8 cellular contexts compared by ENCODE assay signal in genomic region chr17:44095647-44096496, GRCh38. TPM values are rescaled to one million over a fixed set of nuclear protein-coding genes. Genes with fewer than 3 reads are reported as not detected.
A peak's percentile ranks its signal among the peaks of the same experiment; 100 is the strongest.
DNase-seq lines count a peak whose midpoint lies in the region; ATAC-seq lines count a peak whose summit lies in the region.

No MANE protein-coding gene starts in this region.

- no peak overlapping the region for H3K4me3 Mint-ChIP-seq in activated naive CD8-positive, alpha-beta T cell treated with anti-CD3 and anti-CD28 coated beads for 36 hours

- intact Hi-C loops in head of caudate nucleus (cut with DNase I): no loop called here

- 11 to 16% methylated on average over 9 to 12 of the region's 12 CpGs for WGBS in GM23248 (ENCODE audit: low coverage in 1 of 2, low lambda C conversion rate in 2 of 2, missing lambda C conversion rate in 2 of 2), 2 experiments

- H3K9me3 Mint-ChIP-seq in activated naive CD8-positive, alpha-beta T cell treated with anti-CD3 and anti-CD28 coated beads for 36 hours: no peaks in the 10 kb centered on the region

- peaks cover 60% of the 10 kb centered on the region for H3K79me2 ChIP-seq in GM23248 (ENCODE audit: insufficient read depth)

- no peaks in the 10 kb centered on the region for H3K27me3 ChIP-seq in GM23248 (replicated peaks; ENCODE audit: insufficient read depth)

- peak overlapping the region; percentile 62 for H3K4me3 ChIP-seq in GM23248

- peak overlapping the region; percentile 70 for H3K4me2 ChIP-seq in GM23248 (ENCODE audit: unreplicated experiment)

- H3K4me1 ChIP-seq in GM23248 (ENCODE audit: insufficient read depth): peaks cover 36% of the 10 kb centered on the region

- peak overlapping the region; percentile 87 for H3K9ac ChIP-seq in GM23248

- in situ Hi-C loops in ACHN (cut with HindIII; ENCODE audit: low pct_ligation_motif_present, low pct_unique_long_range_greater_than_20kb, low sequenced_read_pairs) (no loop called here), GM23248 (cut with MboI) (no loop called here)

- no peaks in the 10 kb centered on the region for H3K36me3 ChIP-seq in GM23248 (ENCODE audit: low read depth)

- ATAC-seq in GM21737 (IDR thresholded peaks at IDR 0.05; ENCODE audit: unreplicated experiment) (no peak), HG02763 (IDR thresholded peaks at IDR 0.05; ENCODE audit: unreplicated experiment) (no peak)

- H3K27me3 Mint-ChIP-seq in activated naive CD8-positive, alpha-beta T cell treated with anti-CD3 and anti-CD28 coated beads for 36 hours: no peaks in the 10 kb centered on the region

- H4K20me1 ChIP-seq in GM23248 (ENCODE audit: insufficient read depth): no peaks in the 10 kb centered on the region

- no peaks in the 10 kb centered on the region for H3K9me2 ChIP-seq in GM23248 (ENCODE audit: insufficient read depth)

- DNase-seq in ACHN (peak; percentile 46), GM23248 (peak; percentile 94), NCI-H226 (peak; percentile 82), head of caudate nucleus (peak; percentile 46 to 91 (median 76)), nucleus accumbens (lab: John Stamatoyannopoulos, UW) (peak in 53 of 56 donors; percentile 15 to 84 (median 56))
- no peak for DNase-seq in activated naive CD8-positive, alpha-beta T cell treated with anti-CD3 and anti-CD28 coated beads for 36 hours

- H3K27ac Mint-ChIP-seq in activated naive CD8-positive, alpha-beta T cell treated with anti-CD3 and anti-CD28 coated beads for 36 hours: peak overlapping the region; percentile 28

- H3K4me1 Mint-ChIP-seq in activated naive CD8-positive, alpha-beta T cell treated with anti-CD3 and anti-CD28 coated beads for 36 hours: peaks cover 12% of the 10 kb centered on the region

- peak overlapping the region; percentile 99 for H3K27ac ChIP-seq in GM23248

- peaks cover 11% of the 10 kb centered on the region for H3F3A ChIP-seq in GM23248 (ENCODE audit: insufficient read depth)

- H3K36me3 Mint-ChIP-seq in activated naive CD8-positive, alpha-beta T cell treated with anti-CD3 and anti-CD28 coated beads for 36 hours: peaks cover 2% of the 10 kb centered on the region

- H2AFZ ChIP-seq in GM23248: peak overlapping the region; percentile 40

- no peaks in the 10 kb centered on the region for H3K9me3 ChIP-seq in GM23248 (ENCODE audit: low read depth)

RNA-seq across cellular contexts. Expression of gene G6PC3, which starts 25.3 kb away (rescaled TPM):
- 57.4 and 68.5 TPM in 2 replicates for total RNA-seq in GM23248 (2014; rRNA removed; shearing (Covaris generic))
- polyA plus RNA-seq in GM23248 (2016; fragmentation: Nextera tagmentation; extraction: Ambion mirVana): 121 and 128 TPM in 2 replicates
- 10 to 100 TPM; 30.8 to 31.1 TPM for total RNA-seq in activated naive CD8-positive, alpha-beta T cell treated with anti-CD3 and anti-CD28 coated beads for 36 hours

RNA-seq across cellular contexts. Expression of gene HDAC5, which starts 27.6 kb away (rescaled TPM):
- total RNA-seq in GM23248 (2014; rRNA removed; shearing (Covaris generic)): 84.4 and 98.7 TPM in 2 replicates
- polyA plus RNA-seq in GM23248 (2016; fragmentation: Nextera tagmentation; extraction: Ambion mirVana): 28.5 and 32.2 TPM in 2 replicates
- total RNA-seq in activated naive CD8-positive, alpha-beta T cell treated with anti-CD3 and anti-CD28 coated beads for 36 hours: 10 to 100 TPM; 18.2 to 18.7 TPM

RNA-seq across cellular contexts. Expression of gene LSM12, which starts 29.4 kb away (rescaled TPM):
- total RNA-seq in GM23248 (2014; rRNA removed; shearing (Covaris generic)): 36.1 and 49.4 TPM in 2 replicates
- 122 and 125 TPM in 2 replicates for polyA plus RNA-seq in GM23248 (2016; fragmentation: Nextera tagmentation; extraction: Ambion mirVana)
- 100 to 1,000 TPM; 103 to 110 TPM for total RNA-seq in activated naive CD8-positive, alpha-beta T cell treated with anti-CD3 and anti-CD28 coated beads for 36 hours

RNA-seq across cellular contexts. Expression of gene HROB, which starts 45.9 kb away (rescaled TPM):
- 1.3 and 1.8 TPM in 2 replicates for total RNA-seq in GM23248 (2014; rRNA removed; shearing (Covaris generic))
- polyA plus RNA-seq in GM23248 (2016; fragmentation: Nextera tagmentation; extraction: Ambion mirVana): 3.5 and 3.6 TPM in 2 replicates
- 10 to 100 TPM; 18.5 to 20.1 TPM for total RNA-seq in activated naive CD8-positive, alpha-beta T cell treated with anti-CD3 and anti-CD28 coated beads for 36 hours
